In the genomic region with DNA sequence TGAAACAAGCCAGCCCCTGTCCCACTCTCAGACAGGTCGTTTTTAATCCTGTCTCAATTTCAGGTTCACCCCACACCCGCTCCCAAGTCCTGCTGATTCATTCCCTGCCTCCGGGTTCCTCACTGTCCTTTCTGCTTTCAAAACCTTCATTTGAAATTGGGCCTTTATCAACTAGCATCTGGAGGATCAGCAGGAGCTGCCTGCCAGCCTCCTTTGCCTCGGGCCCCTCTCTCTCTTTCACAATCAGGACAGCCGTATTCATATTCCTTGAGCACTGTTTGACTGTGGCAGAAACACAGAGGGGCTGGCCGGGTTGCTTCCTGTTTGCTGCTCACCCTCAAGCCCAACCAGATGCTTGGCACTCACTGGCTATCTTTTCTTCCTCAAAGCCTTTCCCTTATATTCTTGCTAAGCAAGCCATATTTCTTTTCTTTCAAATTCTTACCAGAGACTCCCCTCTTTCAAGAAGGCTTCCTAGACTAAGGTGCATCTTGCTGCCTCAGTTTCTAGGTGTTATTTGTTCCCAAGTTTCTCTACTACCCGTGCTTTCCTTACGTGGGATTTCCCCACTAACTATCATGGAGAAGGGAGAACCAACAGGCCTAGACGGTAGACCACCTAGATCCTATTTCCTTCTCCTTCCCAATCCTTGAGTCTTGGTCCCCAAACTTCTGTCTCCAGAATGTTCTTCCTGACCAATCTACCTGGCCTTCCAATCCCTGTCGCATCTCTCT, we compare ENCODE assay signal across 10 cellular contexts. TPM values are rescaled to one million over a fixed set of nuclear protein-coding genes. Genes with fewer than 3 reads are reported as not detected.
A peak's percentile ranks its signal among the peaks of the same experiment; 100 is the strongest.
DNase-seq lines count a peak whose midpoint lies in the region; ATAC-seq, FAIRE-seq and TF ChIP-seq lines count a peak whose summit lies in the region.
"Had no signal": no experiment of that assay in that cellular context is flagged by ENCODE, and none has a peak within 500 bp of the region (broad histone marks: within the 10 kb centered on the region; RNA-seq: fewer than 3 reads in every experiment).

No MANE protein-coding gene starts in this region.

- peak overlapping the region; percentile 21 to 73; a peak in 4 of 6 replicates for H3K27ac ChIP-seq in A549

- CTCF ChIA-PET in A549 (lab: Yijun Ruan, JAX): interaction anchor here (1.8 to 1.9 kb wide), 2 partner anchors 17 to 33 kb away, joined by 4 to 9 read pairs; no protein-coding TSS in a partner anchor

- H3K4me1 Mint-ChIP-seq in T-helper 17 cell: peaks cover 45% of the 10 kb centered on the region

- no peak overlapping the region for H3K4me3 Mint-ChIP-seq in T-helper 17 cell

- DNase-seq in A549 (ENCODE audit: low read depth in 1 of 2, low spot score in 1 of 2) (peak in 1 of 2 experiments; percentile 31), H7 (peak; percentile 55), T-helper 17 cell (no peak), foreskin melanocyte (peak; percentile 42), ACHN (no peak), NCI-H1105 treated with DMSO at 0.1 percent for 48 hours (lab: John Stamatoyannopoulos, UW) (no peak)

- TF ChIP-seq EP300 in A549 (IDR thresholded peaks at IDR 0.05): no peak

- TF ChIP-seq CTCF in A549 (IDR thresholded peaks at IDR 0.05): no peak

- WGBS in A549 (ENCODE audit: missing lambda C conversion rate): 58% methylated on average over 10 of the region's 10 CpGs

- peaks cover 2% of the 10 kb centered on the region for H3K36me3 Mint-ChIP-seq in T-helper 17 cell (ENCODE audit: low read depth)

- H3K4me3 ChIP-seq in A549 (no peak overlapping the region), H7 (ENCODE audit: insufficient read depth, low read depth, low read length) (no peak overlapping the region)
- H3K4me3 ChIP-seq: heart right ventricle had no signal

- FAIRE-seq in A549 (lab: Jason Lieb, UNC): no peak

- no peak for TF ChIP-seq POLR2A in A549 (IDR thresholded peaks at IDR 0.05; ENCODE audit: low read length)

- H3K9me3 ChIP-seq in A549: no peaks in the 10 kb centered on the region
- no peaks in the 10 kb centered on the region for H3K9me3 ChIP-seq in T-helper 17 cell (ENCODE audit: control insufficient read depth, low read length, poor library complexity, severe bottlenecking)
- H3K9me3 ChIP-seq: heart right ventricle had no signal

- no peaks in the 10 kb centered on the region for H3K27me3 ChIP-seq in H7 (ENCODE audit: control insufficient read depth, insufficient read depth, low read length)

- H3K4me2 ChIP-seq in A549: peak overlapping the region; percentile 48

- POLR2A ChIA-PET in A549 (lab: Yijun Ruan, JAX): no interaction called here

- peak overlapping the region; percentile 86 for H3K27ac Mint-ChIP-seq in T-helper 17 cell

- in situ Hi-C loops in ACHN (cut with HindIII; ENCODE audit: low pct_ligation_motif_present, low pct_unique_long_range_greater_than_20kb, low sequenced_read_pairs): no loop called here

- H3K27me3 Mint-ChIP-seq in T-helper 17 cell: no peaks in the 10 kb centered on the region

- peaks cover 20% of the 10 kb centered on the region for H3K4me1 ChIP-seq in A549

- ATAC-seq in A549 (peak in 1 of 2 experiments; percentile 5; a peak in 1 of 6 replicates), T-helper 17 cell (no peak), HG03571 (IDR thresholded peaks at IDR 0.05; ENCODE audit: unreplicated experiment) (no peak), HG03139 (IDR thresholded peaks at IDR 0.05; ENCODE audit: unreplicated experiment) (no peak)

- no peaks in the 10 kb centered on the region; the same call in 1 of the 2 replicates for H3K36me3 ChIP-seq in H7 (replicated peaks; ENCODE audit: control insufficient read depth, insufficient read depth, low read length)
- H3K36me3 ChIP-seq: heart right ventricle had no signal

- no peak for TF ChIP-seq RAD21 in A549 (conservative IDR thresholded peaks at IDR 0.05 in 1 of 2, IDR thresholded peaks at IDR 0.05 in 1 of 2)

TF ChIP-seq in A549, 52 proteins besides CTCF, POLR2A, EP300 and RAD21:
- TF ChIP-seq CBX8 (IDR thresholded peaks at IDR 0.05) (no peak), KDM5A (IDR thresholded peaks at IDR 0.05) (no peak), JUN (IDR thresholded peaks at IDR 0.05) (no peak), MAZ (IDR thresholded peaks at IDR 0.05; ENCODE audit: borderline replicate concordance, low read depth, low read length) (no peak), RARB (CRISPR knock-in tag; IDR thresholded peaks at IDR 0.05) (no peak)

RNA-seq across cellular contexts. Expression of a gene that starts 3.0 kb away (rescaled TPM):
- polyA plus RNA-seq in A549 (2011; rRNA removed): 3.9 and 4.3 TPM in 2 replicates
- 3.0 and 3.3 TPM in 2 replicates for polyA plus RNA-seq in A549 (2012; cell fraction: cytosol; rRNA removed)
- 2.1 and 3.0 TPM in 2 replicates for polyA plus RNA-seq in A549 (2012; cell fraction: nucleus; rRNA removed)
- polyA plus RNA-seq in A549 (2017; fragmentation: RNase III; extraction: RNeasy Plus Mini Kit Qiagen cat#74134 plus additional on column Dnase treatment): 2.9 to 4.1 TPM (median 3.6 TPM) in 3 replicates
- 4.6 and 6.6 TPM in 2 replicates for polyA minus RNA-seq in A549 (2011; rRNA and poly(A)+ RNA removed)
- total RNA-seq in H7 (2014; rRNA removed; shearing (Covaris generic)): 22.8 and 37.0 TPM in 2 replicates
- total RNA-seq in T-helper 17 cell: 10 to 100 TPM in 1 of 2 donors, 1 to 10 TPM in 1; 7.0 to 12.6 TPM

RNA-seq across cellular contexts. Expression of a gene that starts 36.4 kb away (rescaled TPM):
- polyA plus RNA-seq in A549 (2011; rRNA removed): 1.7 and 2.3 TPM in 2 replicates
- 0.66 and 0.79 TPM in 2 replicates for polyA plus RNA-seq in A549 (2012; cell fraction: cytosol; rRNA removed)
- 1.3 and 2.0 TPM in 2 replicates for polyA plus RNA-seq in A549 (2012; cell fraction: nucleus; rRNA removed)
- polyA plus RNA-seq in A549 (2017; fragmentation: RNase III; extraction: RNeasy Plus Mini Kit Qiagen cat#74134 plus additional on column Dnase treatment): 1.1 to 1.6 TPM (median 1.4 TPM) in 3 replicates
- 2.6 and 3.3 TPM in 2 replicates for polyA minus RNA-seq in A549 (2011; rRNA and poly(A)+ RNA removed)
- total RNA-seq in H7 (2014; rRNA removed; shearing (Covaris generic)): 3.9 and 4.6 TPM in 2 replicates
- 1 to 10 TPM in 1 of 2 donors, under 1 TPM in 1; 0.83 to 1.6 TPM for total RNA-seq in T-helper 17 cell

RNA-seq across cellular contexts. Expression of a gene that starts 41.8 kb away (rescaled TPM):
- not detected in 2 replicates for polyA plus RNA-seq in A549 (2011; rRNA removed)
- 0.08 TPM in 1 of 2 replicates, not detected in the other for polyA plus RNA-seq in A549 (2012; cell fraction: cytosol; rRNA removed)
- polyA plus RNA-seq in A549 (2012; cell fraction: nucleus; rRNA removed): not detected in 2 replicates
- not detected in 3 replicates for polyA plus RNA-seq in A549 (2017; fragmentation: RNase III; extraction: RNeasy Plus Mini Kit Qiagen cat#74134 plus additional on column Dnase treatment)
- polyA minus RNA-seq in A549 (2011; rRNA and poly(A)+ RNA removed): not detected in 2 replicates
- not detected in 2 replicates for total RNA-seq in H7 (2014; rRNA removed; shearing (Covaris generic))
- total RNA-seq in T-helper 17 cell: under 1 TPM in 1 of 2 donors, not detected in 1; 0.50 TPM
- total RNA-seq: Daoy, heart right ventricle had no signal
- polyA plus RNA-seq: heart right ventricle had no signal

Comparison
In these comparisons a context has a peak if more than half of its experiments do, and no peak if none do; other contexts are left out.
1. DNase-seq: peak in H7 (single experiment) and foreskin melanocyte (single experiment); none in T-helper 17 cell (0 of 3), ACHN (single experiment) and NCI-H1105 treated with DMSO at 0.1 percent for 48 hours (single experiment).